ENCODE assay signal across 1 cellular context in the genomic region with DNA sequence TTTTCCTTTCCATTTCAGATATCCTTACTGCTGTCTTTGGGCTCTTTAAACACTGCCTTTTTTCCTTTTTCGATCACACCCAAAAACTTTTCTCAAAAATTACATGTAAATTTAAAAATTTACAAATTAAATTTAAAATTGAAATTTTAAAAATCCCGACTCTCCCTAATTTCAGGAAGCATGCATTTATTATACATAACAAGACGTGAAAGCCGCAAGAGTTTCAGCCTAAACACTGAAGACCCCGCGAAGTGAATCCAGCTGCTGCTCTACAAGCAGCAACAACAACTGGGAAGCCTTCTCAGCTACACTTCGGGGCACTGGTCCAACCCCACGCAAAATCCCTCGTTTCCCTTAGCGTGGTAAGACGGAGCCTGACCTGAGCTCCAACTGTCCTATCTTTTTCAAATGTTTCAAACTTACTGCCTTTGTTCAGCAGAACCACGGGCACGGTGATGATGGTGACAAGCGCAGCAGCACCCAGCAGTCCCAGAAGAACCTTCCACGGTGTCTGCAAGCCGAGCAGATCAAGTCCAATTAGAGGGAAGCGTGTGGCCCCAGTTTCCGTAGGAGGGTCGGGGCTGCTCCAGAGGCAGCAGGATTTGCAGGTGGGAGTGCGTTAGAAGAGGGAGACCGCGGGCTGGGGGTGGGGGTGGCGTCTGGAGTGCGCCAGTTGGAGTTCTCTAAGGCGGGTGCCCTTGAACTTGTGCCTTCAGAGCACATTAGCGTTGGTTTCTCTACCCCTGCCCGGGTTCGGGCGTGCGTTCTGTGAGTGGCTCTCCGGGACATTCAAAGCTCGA.
TF ChIP-seq lines count a peak whose summit lies in the region.

No MANE protein-coding gene starts in this region.

TF ChIP-seq in GM23338, 12 proteins besides CTCF, POLR2A, EP300 and RAD21 (continued from another document):
- TF ChIP-seq, protein P1, sequence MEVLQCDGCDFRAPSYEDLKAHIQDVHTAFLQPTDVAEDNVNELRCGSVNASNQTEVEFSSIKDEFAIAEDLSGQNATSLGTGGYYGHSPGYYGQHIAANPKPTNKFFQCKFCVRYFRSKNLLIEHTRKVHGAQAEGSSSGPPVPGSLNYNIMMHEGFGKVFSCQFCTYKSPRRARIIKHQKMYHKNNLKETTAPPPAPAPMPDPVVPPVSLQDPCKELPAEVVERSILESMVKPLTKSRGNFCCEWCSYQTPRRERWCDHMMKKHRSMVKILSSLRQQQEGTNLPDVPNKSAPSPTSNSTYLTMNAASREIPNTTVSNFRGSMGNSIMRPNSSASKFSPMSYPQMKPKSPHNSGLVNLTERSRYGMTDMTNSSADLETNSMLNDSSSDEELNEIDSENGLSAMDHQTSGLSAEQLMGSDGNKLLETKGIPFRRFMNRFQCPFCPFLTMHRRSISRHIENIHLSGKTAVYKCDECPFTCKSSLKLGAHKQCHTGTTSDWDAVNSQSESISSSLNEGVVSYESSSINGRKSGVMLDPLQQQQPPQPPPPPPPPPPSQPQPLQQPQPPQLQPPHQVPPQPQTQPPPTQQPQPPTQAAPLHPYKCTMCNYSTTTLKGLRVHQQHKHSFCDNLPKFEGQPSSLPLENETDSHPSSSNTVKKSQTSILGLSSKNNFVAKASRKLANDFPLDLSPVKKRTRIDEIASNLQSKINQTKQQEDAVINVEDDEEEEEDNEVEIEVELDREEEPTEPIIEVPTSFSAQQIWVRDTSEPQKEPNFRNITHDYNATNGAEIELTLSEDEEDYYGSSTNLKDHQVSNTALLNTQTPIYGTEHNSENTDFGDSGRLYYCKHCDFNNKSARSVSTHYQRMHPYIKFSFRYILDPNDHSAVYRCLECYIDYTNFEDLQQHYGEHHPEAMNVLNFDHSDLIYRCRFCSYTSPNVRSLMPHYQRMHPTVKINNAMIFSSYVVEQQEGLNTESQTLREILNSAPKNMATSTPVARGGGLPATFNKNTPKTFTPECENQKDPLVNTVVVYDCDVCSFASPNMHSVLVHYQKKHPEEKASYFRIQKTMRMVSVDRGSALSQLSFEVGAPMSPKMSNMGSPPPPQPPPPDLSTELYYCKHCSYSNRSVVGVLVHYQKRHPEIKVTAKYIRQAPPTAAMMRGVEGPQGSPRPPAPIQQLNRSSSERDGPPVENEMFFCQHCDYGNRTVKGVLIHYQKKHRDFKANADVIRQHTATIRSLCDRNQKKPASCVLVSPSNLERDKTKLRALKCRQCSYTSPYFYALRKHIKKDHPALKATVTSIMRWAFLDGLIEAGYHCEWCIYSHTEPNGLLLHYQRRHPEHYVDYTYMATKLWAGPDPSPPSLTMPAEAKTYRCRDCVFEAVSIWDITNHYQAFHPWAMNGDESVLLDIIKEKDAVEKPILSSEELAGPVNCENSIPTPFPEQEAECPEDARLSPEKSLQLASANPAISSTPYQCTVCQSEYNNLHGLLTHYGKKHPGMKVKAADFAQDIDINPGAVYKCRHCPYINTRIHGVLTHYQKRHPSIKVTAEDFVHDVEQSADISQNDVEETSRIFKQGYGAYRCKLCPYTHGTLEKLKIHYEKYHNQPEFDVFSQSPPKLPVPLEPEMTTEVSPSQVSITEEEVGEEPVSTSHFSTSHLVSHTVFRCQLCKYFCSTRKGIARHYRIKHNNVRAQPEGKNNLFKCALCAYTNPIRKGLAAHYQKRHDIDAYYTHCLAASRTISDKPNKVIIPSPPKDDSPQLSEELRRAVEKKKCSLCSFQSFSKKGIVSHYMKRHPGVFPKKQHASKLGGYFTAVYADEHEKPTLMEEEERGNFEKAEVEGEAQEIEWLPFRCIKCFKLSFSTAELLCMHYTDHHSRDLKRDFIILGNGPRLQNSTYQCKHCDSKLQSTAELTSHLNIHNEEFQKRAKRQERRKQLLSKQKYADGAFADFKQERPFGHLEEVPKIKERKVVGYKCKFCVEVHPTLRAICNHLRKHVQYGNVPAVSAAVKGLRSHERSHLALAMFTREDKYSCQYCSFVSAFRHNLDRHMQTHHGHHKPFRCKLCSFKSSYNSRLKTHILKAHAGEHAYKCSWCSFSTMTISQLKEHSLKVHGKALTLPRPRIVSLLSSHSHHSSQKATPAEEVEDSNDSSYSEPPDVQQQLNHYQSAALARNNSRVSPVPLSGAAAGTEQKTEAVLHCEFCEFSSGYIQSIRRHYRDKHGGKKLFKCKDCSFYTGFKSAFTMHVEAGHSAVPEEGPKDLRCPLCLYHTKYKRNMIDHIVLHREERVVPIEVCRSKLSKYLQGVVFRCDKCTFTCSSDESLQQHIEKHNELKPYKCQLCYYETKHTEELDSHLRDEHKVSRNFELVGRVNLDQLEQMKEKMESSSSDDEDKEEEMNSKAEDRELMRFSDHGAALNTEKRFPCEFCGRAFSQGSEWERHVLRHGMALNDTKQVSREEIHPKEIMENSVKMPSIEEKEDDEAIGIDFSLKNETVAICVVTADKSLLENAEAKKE (CRISPR knock-in tag; IDR thresholded peaks at IDR 0.05) = no peak
